In the genomic region with DNA sequence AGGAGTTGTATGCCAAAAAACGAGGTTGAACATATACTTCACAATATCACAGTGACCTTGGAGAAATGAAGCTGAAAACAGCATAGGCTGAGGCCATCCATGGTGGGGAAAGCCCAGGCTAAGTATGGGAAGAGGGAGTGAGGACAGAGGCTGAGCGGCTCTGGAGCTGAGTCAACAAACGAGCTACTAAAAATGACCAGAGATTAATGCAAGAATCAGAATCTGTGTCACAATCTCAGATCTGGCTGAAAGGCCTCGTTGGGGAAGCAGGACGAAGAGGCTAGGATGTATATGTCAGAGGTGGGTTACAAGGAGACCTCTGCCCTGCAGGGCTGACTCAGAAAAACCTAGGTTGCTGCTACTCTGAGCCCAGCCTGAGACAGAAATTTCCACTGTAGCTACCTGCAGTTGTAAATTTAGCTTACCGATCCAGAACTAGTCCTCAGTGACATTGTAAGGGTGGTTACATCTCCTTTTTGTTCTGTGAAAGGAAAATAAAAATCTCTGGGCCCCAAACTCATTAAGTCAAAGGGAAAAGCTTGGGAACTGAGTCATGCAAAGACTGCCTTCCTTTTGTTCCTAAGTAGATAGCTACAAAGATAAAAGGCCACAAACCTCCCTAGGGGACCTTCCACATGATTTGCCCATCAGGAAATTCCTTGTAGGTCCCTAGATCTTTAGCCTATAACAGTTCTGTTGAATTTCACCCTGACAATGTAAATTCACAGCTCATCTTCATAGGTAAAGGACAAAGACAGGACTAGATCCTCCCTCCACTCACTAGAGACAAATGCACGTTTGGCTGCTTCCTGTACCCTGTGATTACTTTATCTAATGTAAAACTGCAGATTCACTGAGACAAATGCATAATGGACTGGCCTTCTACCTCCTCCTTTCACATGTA, we compare ENCODE assay signal across 2 cellular contexts.
TF ChIP-seq lines count a peak whose summit lies in the region.

No MANE protein-coding gene starts in this region.

TF ChIP-seq in GM23338, 12 proteins besides CTCF, POLR2A, EP300 and RAD21 (continues in another document):
- no peak for TF ChIP-seq CREB1 (CRISPR knock-in tag; IDR thresholded peaks at IDR 0.05; ENCODE audit: low read depth)
- peak; percentile 88 for TF ChIP-seq NANOG (IDR thresholded peaks at IDR 0.05; ENCODE audit: borderline replicate concordance)
- TF ChIP-seq, protein P1, sequence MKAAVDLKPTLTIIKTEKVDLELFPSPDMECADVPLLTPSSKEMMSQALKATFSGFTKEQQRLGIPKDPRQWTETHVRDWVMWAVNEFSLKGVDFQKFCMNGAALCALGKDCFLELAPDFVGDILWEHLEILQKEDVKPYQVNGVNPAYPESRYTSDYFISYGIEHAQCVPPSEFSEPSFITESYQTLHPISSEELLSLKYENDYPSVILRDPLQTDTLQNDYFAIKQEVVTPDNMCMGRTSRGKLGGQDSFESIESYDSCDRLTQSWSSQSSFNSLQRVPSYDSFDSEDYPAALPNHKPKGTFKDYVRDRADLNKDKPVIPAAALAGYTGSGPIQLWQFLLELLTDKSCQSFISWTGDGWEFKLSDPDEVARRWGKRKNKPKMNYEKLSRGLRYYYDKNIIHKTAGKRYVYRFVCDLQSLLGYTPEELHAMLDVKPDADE (IDR thresholded peaks at IDR 0.05), result peak; percentile 44; the same call in 1 of the 2 replicates
- TF ChIP-seq EZH2phosphoT487 (IDR thresholded peaks at IDR 0.05; ENCODE audit: unreplicated experiment), result no peak
- no peak for TF ChIP-seq POLR2AphosphoS5 (IDR thresholded peaks at IDR 0.05; ENCODE audit: low read depth)
- TF ChIP-seq ZNF114 (CRISPR knock-in tag; IDR thresholded peaks at IDR 0.05), result no peak
- no peak for TF ChIP-seq JUNB (IDR thresholded peaks at IDR 0.05; ENCODE audit: unreplicated experiment)
- TF ChIP-seq, protein P2, sequence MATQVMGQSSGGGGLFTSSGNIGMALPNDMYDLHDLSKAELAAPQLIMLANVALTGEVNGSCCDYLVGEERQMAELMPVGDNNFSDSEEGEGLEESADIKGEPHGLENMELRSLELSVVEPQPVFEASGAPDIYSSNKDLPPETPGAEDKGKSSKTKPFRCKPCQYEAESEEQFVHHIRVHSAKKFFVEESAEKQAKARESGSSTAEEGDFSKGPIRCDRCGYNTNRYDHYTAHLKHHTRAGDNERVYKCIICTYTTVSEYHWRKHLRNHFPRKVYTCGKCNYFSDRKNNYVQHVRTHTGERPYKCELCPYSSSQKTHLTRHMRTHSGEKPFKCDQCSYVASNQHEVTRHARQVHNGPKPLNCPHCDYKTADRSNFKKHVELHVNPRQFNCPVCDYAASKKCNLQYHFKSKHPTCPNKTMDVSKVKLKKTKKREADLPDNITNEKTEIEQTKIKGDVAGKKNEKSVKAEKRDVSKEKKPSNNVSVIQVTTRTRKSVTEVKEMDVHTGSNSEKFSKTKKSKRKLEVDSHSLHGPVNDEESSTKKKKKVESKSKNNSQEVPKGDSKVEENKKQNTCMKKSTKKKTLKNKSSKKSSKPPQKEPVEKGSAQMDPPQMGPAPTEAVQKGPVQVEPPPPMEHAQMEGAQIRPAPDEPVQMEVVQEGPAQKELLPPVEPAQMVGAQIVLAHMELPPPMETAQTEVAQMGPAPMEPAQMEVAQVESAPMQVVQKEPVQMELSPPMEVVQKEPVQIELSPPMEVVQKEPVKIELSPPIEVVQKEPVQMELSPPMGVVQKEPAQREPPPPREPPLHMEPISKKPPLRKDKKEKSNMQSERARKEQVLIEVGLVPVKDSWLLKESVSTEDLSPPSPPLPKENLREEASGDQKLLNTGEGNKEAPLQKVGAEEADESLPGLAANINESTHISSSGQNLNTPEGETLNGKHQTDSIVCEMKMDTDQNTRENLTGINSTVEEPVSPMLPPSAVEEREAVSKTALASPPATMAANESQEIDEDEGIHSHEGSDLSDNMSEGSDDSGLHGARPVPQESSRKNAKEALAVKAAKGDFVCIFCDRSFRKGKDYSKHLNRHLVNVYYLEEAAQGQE (IDR thresholded peaks at IDR 0.05; ENCODE audit: unreplicated experiment), result no peak
- no peak for TF ChIP-seq STAT1 (IDR thresholded peaks at IDR 0.05; ENCODE audit: unreplicated experiment)
- TF ChIP-seq ZNF331 (CRISPR knock-in tag; IDR thresholded peaks at IDR 0.05; ENCODE audit: low read depth), result no peak
- no peak for TF ChIP-seq EZH2 (IDR thresholded peaks at IDR 0.05; ENCODE audit: low read depth, unreplicated experiment)

TF ChIP-seq in H1, 55 proteins besides CTCF, POLR2A, EP300 and RAD21:
- TF ChIP-seq YY1 (IDR thresholded peaks at IDR 0.05; ENCODE audit: low read depth, low read length) (no peak), TAF7 (optimal IDR thresholded peaks at IDR 0.05; ENCODE audit: borderline replicate concordance, low read depth, low read length) (peak; percentile 59), SAP30 (IDR thresholded peaks at IDR 0.05; ENCODE audit: insufficient read depth, insufficient replicate concordance, low read length) (no peak), CTBP2 (IDR thresholded peaks at IDR 0.05; ENCODE audit: borderline replicate concordance, insufficient read depth, insufficient read length, low read length) (no peak), EZH2 (IDR thresholded peaks at IDR 0.05; ENCODE audit: low read depth, low read length, severe bottlenecking) (no peak), GABPA (IDR thresholded peaks at IDR 0.05; ENCODE audit: borderline replicate concordance, insufficient read depth, low read length) (no peak), HDAC6 (IDR thresholded peaks at IDR 0.05; ENCODE audit: low read depth, low read length) (no peak), CHD1 (IDR thresholded peaks at IDR 0.05; ENCODE audit: low read depth, low read length) (no peak), SUZ12 (IDR thresholded peaks at IDR 0.05; ENCODE audit: low read length) (no peak), TBP (IDR thresholded peaks at IDR 0.05; ENCODE audit: low read depth, low read length) (0 out of 2 replicates have a peak, but pooled peaks have one; percentile 14), CEBPB (IDR thresholded peaks at IDR 0.05; ENCODE audit: low read depth, low read length) (no peak), KDM5A (IDR thresholded peaks at IDR 0.05; ENCODE audit: low read length) (no peak), NRF1 (IDR thresholded peaks at IDR 0.05; ENCODE audit: low read depth, low read length) (no peak)
- TF ChIP-seq, protein P3, sequence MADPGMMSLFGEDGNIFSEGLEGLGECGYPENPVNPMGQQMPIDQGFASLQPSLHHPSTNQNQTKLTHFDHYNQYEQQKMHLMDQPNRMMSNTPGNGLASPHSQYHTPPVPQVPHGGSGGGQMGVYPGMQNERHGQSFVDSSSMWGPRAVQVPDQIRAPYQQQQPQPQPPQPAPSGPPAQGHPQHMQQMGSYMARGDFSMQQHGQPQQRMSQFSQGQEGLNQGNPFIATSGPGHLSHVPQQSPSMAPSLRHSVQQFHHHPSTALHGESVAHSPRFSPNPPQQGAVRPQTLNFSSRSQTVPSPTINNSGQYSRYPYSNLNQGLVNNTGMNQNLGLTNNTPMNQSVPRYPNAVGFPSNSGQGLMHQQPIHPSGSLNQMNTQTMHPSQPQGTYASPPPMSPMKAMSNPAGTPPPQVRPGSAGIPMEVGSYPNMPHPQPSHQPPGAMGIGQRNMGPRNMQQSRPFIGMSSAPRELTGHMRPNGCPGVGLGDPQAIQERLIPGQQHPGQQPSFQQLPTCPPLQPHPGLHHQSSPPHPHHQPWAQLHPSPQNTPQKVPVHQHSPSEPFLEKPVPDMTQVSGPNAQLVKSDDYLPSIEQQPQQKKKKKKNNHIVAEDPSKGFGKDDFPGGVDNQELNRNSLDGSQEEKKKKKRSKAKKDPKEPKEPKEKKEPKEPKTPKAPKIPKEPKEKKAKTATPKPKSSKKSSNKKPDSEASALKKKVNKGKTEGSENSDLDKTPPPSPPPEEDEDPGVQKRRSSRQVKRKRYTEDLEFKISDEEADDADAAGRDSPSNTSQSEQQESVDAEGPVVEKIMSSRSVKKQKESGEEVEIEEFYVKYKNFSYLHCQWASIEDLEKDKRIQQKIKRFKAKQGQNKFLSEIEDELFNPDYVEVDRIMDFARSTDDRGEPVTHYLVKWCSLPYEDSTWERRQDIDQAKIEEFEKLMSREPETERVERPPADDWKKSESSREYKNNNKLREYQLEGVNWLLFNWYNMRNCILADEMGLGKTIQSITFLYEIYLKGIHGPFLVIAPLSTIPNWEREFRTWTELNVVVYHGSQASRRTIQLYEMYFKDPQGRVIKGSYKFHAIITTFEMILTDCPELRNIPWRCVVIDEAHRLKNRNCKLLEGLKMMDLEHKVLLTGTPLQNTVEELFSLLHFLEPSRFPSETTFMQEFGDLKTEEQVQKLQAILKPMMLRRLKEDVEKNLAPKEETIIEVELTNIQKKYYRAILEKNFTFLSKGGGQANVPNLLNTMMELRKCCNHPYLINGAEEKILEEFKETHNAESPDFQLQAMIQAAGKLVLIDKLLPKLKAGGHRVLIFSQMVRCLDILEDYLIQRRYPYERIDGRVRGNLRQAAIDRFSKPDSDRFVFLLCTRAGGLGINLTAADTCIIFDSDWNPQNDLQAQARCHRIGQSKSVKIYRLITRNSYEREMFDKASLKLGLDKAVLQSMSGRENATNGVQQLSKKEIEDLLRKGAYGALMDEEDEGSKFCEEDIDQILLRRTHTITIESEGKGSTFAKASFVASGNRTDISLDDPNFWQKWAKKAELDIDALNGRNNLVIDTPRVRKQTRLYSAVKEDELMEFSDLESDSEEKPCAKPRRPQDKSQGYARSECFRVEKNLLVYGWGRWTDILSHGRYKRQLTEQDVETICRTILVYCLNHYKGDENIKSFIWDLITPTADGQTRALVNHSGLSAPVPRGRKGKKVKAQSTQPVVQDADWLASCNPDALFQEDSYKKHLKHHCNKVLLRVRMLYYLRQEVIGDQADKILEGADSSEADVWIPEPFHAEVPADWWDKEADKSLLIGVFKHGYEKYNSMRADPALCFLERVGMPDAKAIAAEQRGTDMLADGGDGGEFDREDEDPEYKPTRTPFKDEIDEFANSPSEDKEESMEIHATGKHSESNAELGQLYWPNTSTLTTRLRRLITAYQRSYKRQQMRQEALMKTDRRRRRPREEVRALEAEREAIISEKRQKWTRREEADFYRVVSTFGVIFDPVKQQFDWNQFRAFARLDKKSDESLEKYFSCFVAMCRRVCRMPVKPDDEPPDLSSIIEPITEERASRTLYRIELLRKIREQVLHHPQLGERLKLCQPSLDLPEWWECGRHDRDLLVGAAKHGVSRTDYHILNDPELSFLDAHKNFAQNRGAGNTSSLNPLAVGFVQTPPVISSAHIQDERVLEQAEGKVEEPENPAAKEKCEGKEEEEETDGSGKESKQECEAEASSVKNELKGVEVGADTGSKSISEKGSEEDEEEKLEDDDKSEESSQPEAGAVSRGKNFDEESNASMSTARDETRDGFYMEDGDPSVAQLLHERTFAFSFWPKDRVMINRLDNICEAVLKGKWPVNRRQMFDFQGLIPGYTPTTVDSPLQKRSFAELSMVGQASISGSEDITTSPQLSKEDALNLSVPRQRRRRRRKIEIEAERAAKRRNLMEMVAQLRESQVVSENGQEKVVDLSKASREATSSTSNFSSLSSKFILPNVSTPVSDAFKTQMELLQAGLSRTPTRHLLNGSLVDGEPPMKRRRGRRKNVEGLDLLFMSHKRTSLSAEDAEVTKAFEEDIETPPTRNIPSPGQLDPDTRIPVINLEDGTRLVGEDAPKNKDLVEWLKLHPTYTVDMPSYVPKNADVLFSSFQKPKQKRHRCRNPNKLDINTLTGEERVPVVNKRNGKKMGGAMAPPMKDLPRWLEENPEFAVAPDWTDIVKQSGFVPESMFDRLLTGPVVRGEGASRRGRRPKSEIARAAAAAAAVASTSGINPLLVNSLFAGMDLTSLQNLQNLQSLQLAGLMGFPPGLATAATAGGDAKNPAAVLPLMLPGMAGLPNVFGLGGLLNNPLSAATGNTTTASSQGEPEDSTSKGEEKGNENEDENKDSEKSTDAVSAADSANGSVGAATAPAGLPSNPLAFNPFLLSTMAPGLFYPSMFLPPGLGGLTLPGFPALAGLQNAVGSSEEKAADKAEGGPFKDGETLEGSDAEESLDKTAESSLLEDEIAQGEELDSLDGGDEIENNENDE (IDR thresholded peaks at IDR 0.05; ENCODE audit: insufficient replicate concordance, low read length), result peak; percentile 90
